ENCODE assay signal across 8 cellular contexts in genomic region chr7:151226560-151226874, GRCh38. TPM values are rescaled to one million over a fixed set of nuclear protein-coding genes. Genes with fewer than 3 reads are reported as not detected.
DNase-seq lines count a peak whose midpoint lies in the region; ATAC-seq and TF ChIP-seq lines count a peak whose summit lies in the region.

No MANE protein-coding gene starts in this region.

- whole genome bisulfite sequencing in mesenchymal stem cell, result 3% methylated on average over 15 of the region's 15 CpGs

- POLR2A ChIA-PET in BJ (lab: Charles Lee), result interaction anchor here (1.0 kb wide), 1 partner anchor 198 kb away, joined by 3 read pairs; the partner anchor contains the start of gene ABCB8

- peaks cover 26% of the 10 kb centered on the region for H3K79me1 ChIP-seq in mesenchymal stem cell (replicated peaks; ENCODE audit: low read length, poor library complexity, severe bottlenecking)

- TF ChIP-seq CTCF in BJ (IDR thresholded peaks at IDR 0.05; ENCODE audit: insufficient read depth, low read depth, low read length) (no peak), astrocyte of the cerebellum (IDR thresholded peaks at IDR 0.05; ENCODE audit: low read depth, low read length, missing control alignments) (no peak)

- peaks cover 8% of the 10 kb centered on the region for H3K4me1 ChIP-seq in mesenchymal stem cell (ENCODE audit: control insufficient read depth, insufficient read depth, low read depth, low read length)

- CTCF ChIA-PET in BJ (lab: Yijun Ruan, JAX), result interaction anchor here (0.6 to 1.3 kb wide), 4 partner anchors 22 to 79 kb away, joined by 3 to 5 read pairs (median 3); partner anchors contain the start of gene SMARCD3

- no peak overlapping the region for H2BK120ac ChIP-seq in mesenchymal stem cell (ENCODE audit: low read depth, low read length)

- no peak overlapping the region for H4K8ac ChIP-seq in mesenchymal stem cell (ENCODE audit: low read length)

- peak overlapping the region; percentile 96 for H3K9ac ChIP-seq in mesenchymal stem cell (ENCODE audit: low read length)

- H3K4ac ChIP-seq in mesenchymal stem cell (ENCODE audit: low read depth in 1 of 2, low read length in 2 of 2), result peak overlapping the region in 1 of 2 experiments; percentile 24

- H2AFZ ChIP-seq in mesenchymal stem cell (ENCODE audit: low read depth, low read length), result no peak overlapping the region

- no peak overlapping the region for H3K23ac ChIP-seq in mesenchymal stem cell (ENCODE audit: low read length in 2 of 2)

- H2BK15ac ChIP-seq in mesenchymal stem cell (ENCODE audit: low read depth, poor library complexity, severe bottlenecking), result peak overlapping the region; percentile 49

- peak overlapping the region; percentile 2 to 67 for H3K18ac ChIP-seq in mesenchymal stem cell (ENCODE audit: low read depth in 1 of 2, low read length in 2 of 2)

- no peak overlapping the region for H2BK5ac ChIP-seq in mesenchymal stem cell (ENCODE audit: low read depth, low read length, poor library complexity, severe bottlenecking)

- no peak overlapping the region for H3K14ac ChIP-seq in mesenchymal stem cell (ENCODE audit: low read length in 2 of 2)

- H2BK12ac ChIP-seq in mesenchymal stem cell (ENCODE audit: low read length in 2 of 2), result no peak overlapping the region

- H3K4me2 ChIP-seq in mesenchymal stem cell (ENCODE audit: low read length, poor library complexity, severe bottlenecking), result peak overlapping the region; percentile 81

- H4K91ac ChIP-seq in mesenchymal stem cell (ENCODE audit: low read length), result no peak overlapping the region

- no peak overlapping the region for H3K27ac ChIP-seq in mesenchymal stem cell (ENCODE audit: low read length, poor library complexity, severe bottlenecking)

- H3K9me3 ChIP-seq in mesenchymal stem cell (ENCODE audit: control insufficient read depth, low read length), result no peaks in the 10 kb centered on the region

- DNase-seq in BJ (ENCODE audit: low read depth) (no peak), astrocyte of the cerebellum (ENCODE audit: low read depth) (no peak), mesenchymal stem cell (no peak), germinal center (ENCODE audit: low spot score) (no peak), NCI-H82 treated with DMSO at 0.1 percent for 48 hours (lab: John Stamatoyannopoulos, UW; ENCODE audit: unreplicated experiment) (no peak)
- DNase-seq in stimulated activated CD4-positive, alpha-beta T cell treated with anti-CD3 and anti-CD28 coated beads, Interleukin-12 subunit alpha, Interleukin-12 subunit beta, amount 100 ng/mL, for 4 hours, result no peak

- H2AK5ac ChIP-seq in mesenchymal stem cell (ENCODE audit: low read length, severe bottlenecking), result no peak overlapping the region

- peak overlapping the region; percentile 96 for H3K4me3 ChIP-seq in BJ (ENCODE audit: low read depth, low read length)
- H3K4me3 ChIP-seq in astrocyte of the cerebellum (ENCODE audit: low read depth, low read length), result peak overlapping the region; percentile 84
- peak overlapping the region; percentile 64 to 97 for H3K4me3 ChIP-seq in mesenchymal stem cell (ENCODE audit: insufficient read depth in 1 of 2, low read depth in 1 of 2, low read length in 2 of 2)

- no peaks in the 10 kb centered on the region for H3K27me3 ChIP-seq in BJ (ENCODE audit: control insufficient read depth, insufficient read depth, low read length)
- H3K27me3 ChIP-seq in mesenchymal stem cell (ENCODE audit: control insufficient read depth in 1 of 2, insufficient read depth in 1 of 2, low read length in 2 of 2), result no peaks in the 10 kb centered on the region

- ATAC-seq in HG02852 (IDR thresholded peaks at IDR 0.05; ENCODE audit: unreplicated experiment) (peak; percentile 3), GM18519 (IDR thresholded peaks at IDR 0.05; ENCODE audit: low FRiP score, unreplicated experiment) (no peak)

- in situ Hi-C loops in astrocyte of the cerebellum (cut with HindIII; ENCODE audit: low sequenced_read_pairs), result no loop called here

- peaks cover 21% of the 10 kb centered on the region for H3K36me3 ChIP-seq in BJ (ENCODE audit: control insufficient read depth, insufficient read depth, low read length)
- H3K36me3 ChIP-seq in mesenchymal stem cell (ENCODE audit: control insufficient read depth in 1 of 2, insufficient read depth in 2 of 2, low read depth in 1 of 2, low read length in 2 of 2), result peaks cover 24 to 44% of the 10 kb centered on the region in 2 experiments

RNA-seq across cellular contexts. Expression of gene ABCF2, which starts 0.5 kb away (rescaled TPM):
- 44.2 and 62.5 TPM in 2 replicates for polyA plus RNA-seq in BJ (2011; rRNA removed)
- polyA minus RNA-seq in BJ (2011; rRNA and poly(A)+ RNA removed), result 27.5 and 43.8 TPM in 2 replicates
- polyA plus RNA-seq in mesenchymal stem cell (2013, experiment 1 of 2), result 26.1 TPM
- 25.0 TPM for polyA plus RNA-seq in mesenchymal stem cell (2013, experiment 2 of 2)

RNA-seq across cellular contexts. Expression of gene CHPF2, which starts 5.8 kb away (rescaled TPM):
- polyA plus RNA-seq in BJ (2011; rRNA removed), result 26.1 and 42.6 TPM in 2 replicates
- polyA minus RNA-seq in BJ (2011; rRNA and poly(A)+ RNA removed), result 41.1 and 43.3 TPM in 2 replicates
- polyA plus RNA-seq in mesenchymal stem cell (2013, experiment 1 of 2), result 73.1 TPM
- polyA plus RNA-seq in mesenchymal stem cell (2013, experiment 2 of 2), result 72.6 TPM

RNA-seq across cellular contexts. Expression of gene H2BK1, which starts 16.2 kb away (rescaled TPM):
- polyA plus RNA-seq in BJ (2011; rRNA removed), result not detected in 2 replicates
- polyA minus RNA-seq in BJ (2011; rRNA and poly(A)+ RNA removed), result not detected in 2 replicates
- not detected for polyA plus RNA-seq in mesenchymal stem cell (2013, experiment 1 of 2)
- not detected for polyA plus RNA-seq in mesenchymal stem cell (2013, experiment 2 of 2)

RNA-seq across cellular contexts. Expression of gene SMARCD3, which starts 22.0 kb away (rescaled TPM):
- 37.7 and 46.6 TPM in 2 replicates for polyA plus RNA-seq in BJ (2011; rRNA removed)
- 13.9 and 31.0 TPM in 2 replicates for polyA minus RNA-seq in BJ (2011; rRNA and poly(A)+ RNA removed)
- polyA plus RNA-seq in mesenchymal stem cell (2013, experiment 1 of 2), result 81.8 TPM
- 74.6 TPM for polyA plus RNA-seq in mesenchymal stem cell (2013, experiment 2 of 2)

RNA-seq across cellular contexts. Expression of gene ASB10, which starts 39.5 kb away (rescaled TPM):
- polyA plus RNA-seq in BJ (2011; rRNA removed), result not detected in 2 replicates
- polyA minus RNA-seq in BJ (2011; rRNA and poly(A)+ RNA removed), result not detected in 2 replicates
- not detected for polyA plus RNA-seq in mesenchymal stem cell (2013, experiment 1 of 2)
- polyA plus RNA-seq in mesenchymal stem cell (2013, experiment 2 of 2), result not detected
